In genomic region chr12:133181238-133181959, GRCh38 we compare ENCODE assay signal across 8 cellular contexts. TPM values are rescaled to one million over a fixed set of nuclear protein-coding genes. Genes with fewer than 3 reads are reported as not detected.
DNase-seq lines count a peak whose midpoint lies in the region; ATAC-seq and TF ChIP-seq lines count a peak whose summit lies in the region.

Gene ZNF268, plus strand, starts transcription at chr12:133181495. Its CDS starts 503 bp downstream, at chr12:133181998.

- POLR2A ChIA-PET in AG04450 (lab: Yijun Ruan, JAX) (interaction anchor here (0.9 to 1.7 kb wide), 3 partner anchors 51 to 195 kb away, joined by 4 to 7 read pairs (median 5); partner anchors contain the start of genes ZNF10, ZNF26 and ZNF891), activated B cell treated with CpG ODN at 0.5 μM for 24 hours (lab: Charles Lee) (interaction anchor here (0.6 to 2.7 kb wide), 9 partner anchors 21 to 353 kb away, joined by 3 to 38 read pairs (median 5); partner anchors contain the start of genes CHFR, GOLGA3, ZNF10 and ZNF140)

- DNase-seq in AG04450 (ENCODE audit: low read depth, low spot score): peak; percentile 72
- peak; percentile 70 for DNase-seq in NCI-H2196 treated with DMSO at 0.1 percent for 48 hours (lab: John Stamatoyannopoulos, UW; ENCODE audit: unreplicated experiment)
- DNase-seq in activated B cell treated with CpG ODN at 0.5 μM for 24 hours: peak; percentile 86
- peak; percentile 83 for DNase-seq in central memory CD4-positive, alpha-beta T cell
- peak; percentile 97 for DNase-seq in inferior parietal cortex (ENCODE audit: extremely low spot score)
- DNase-seq in stimulated activated CD4-positive, alpha-beta T cell treated with anti-CD3 and anti-CD28 coated beads, Interleukin-12 subunit alpha, Interleukin-12 subunit beta, amount 100 ng/mL, for 24 hours (ENCODE audit: low read depth in 2 of 2): peak; percentile 79 to 84

- CTCF ChIA-PET in AG04450 (lab: Charles Lee) (interaction anchor here (0.7 to 2.2 kb wide), 10 partner anchors 9 to 197 kb away, joined by 3 to 8 read pairs (median 4); partner anchors contain the start of genes ZNF10, ZNF26 and ZNF891), activated B cell treated with CpG ODN at 0.5 μM for 24 hours (lab: Charles Lee) (interaction anchor here (0.9 to 1.6 kb wide), 4 partner anchors 101 to 225 kb away, joined by 3 to 11 read pairs (median 6); partner anchors contain the start of genes ZNF140, ZNF26 and ZNF605)

- H3K27me3 ChIP-seq in AG04450 (ENCODE audit: control insufficient read depth, insufficient read depth, low read length): no peaks in the 10 kb centered on the region

- H3K27ac Mint-ChIP-seq in activated B cell treated with CpG ODN at 0.5 μM for 24 hours: peak within 1 kb of the TSS; percentile 89

- H3K36me3 Mint-ChIP-seq in activated B cell treated with CpG ODN at 0.5 μM for 24 hours (ENCODE audit: low read depth): peaks cover 62% of the 10 kb centered on the region

- ATAC-seq in GM18870 (IDR thresholded peaks at IDR 0.05; ENCODE audit: unreplicated experiment): peak; percentile 88
- peak; percentile 91 for ATAC-seq in HG03135 (IDR thresholded peaks at IDR 0.05; ENCODE audit: unreplicated experiment)
- peak; percentile 97 for ATAC-seq in activated B cell treated with CpG ODN at 0.5 μM for 24 hours (ENCODE audit: low read depth)

- peaks cover 38% of the 10 kb centered on the region for H3K9me3 Mint-ChIP-seq in activated B cell treated with CpG ODN at 0.5 μM for 24 hours

- peaks cover 20% of the 10 kb centered on the region for H3K4me1 Mint-ChIP-seq in activated B cell treated with CpG ODN at 0.5 μM for 24 hours

- no peaks in the 10 kb centered on the region for H3K27me3 Mint-ChIP-seq in activated B cell treated with CpG ODN at 0.5 μM for 24 hours

- peak within 1 kb of the TSS; percentile 69 for H3K4me3 ChIP-seq in AG04450 (ENCODE audit: low read depth, low read length)

- peak within 1 kb of the TSS; percentile 94 for H3K4me3 Mint-ChIP-seq in activated B cell treated with CpG ODN at 0.5 μM for 24 hours

- peak within 1 kb of the TSS; percentile 63 for H3K27ac ChIP-seq in AG04450 (ENCODE audit: low read depth, low read length)

- TF ChIP-seq CTCF in AG04450 (IDR thresholded peaks at IDR 0.05; ENCODE audit: low read depth, low read length): peak; percentile 79
- no peak for TF ChIP-seq CTCF in activated B cell treated with CpG ODN at 0.5 μM for 24 hours (IDR thresholded peaks at IDR 0.05)

- H3K9me3 ChIP-seq in AG04450 (ENCODE audit: control insufficient read depth, insufficient read depth, low read length): peaks cover 50% of the 10 kb centered on the region

- intact Hi-C loops in activated B cell treated with CpG ODN at 0.5 μM for 24 hours (cut with micrococcal nuclease): loop anchor here (1.0 kb wide), 5 partner anchors 51 to 225 kb away; partner anchors contain the start of genes ZNF10, ZNF140, ZNF26 and ZNF605

RNA-seq across cellular contexts. Expression of gene ZNF268, which starts in this region (rescaled TPM):
- 16.1 TPM in 2 replicates for polyA plus RNA-seq in AG04450 (2011; rRNA removed)
- 53.7 and 72.6 TPM in 2 replicates for polyA minus RNA-seq in AG04450 (2011; rRNA and poly(A)+ RNA removed)
- 29.1 and 29.3 TPM in 2 replicates for total RNA-seq in activated B cell treated with CpG ODN at 0.5 μM for 24 hours

Comparison
In these comparisons a context has a peak if more than half of its experiments do, and no peak if none do; other contexts are left out.
1. Peak in every context shown above with its lines: DNase-seq, ATAC-seq, H3K4me3 ChIP-seq and H3K27ac ChIP-seq.